ENCODE assay signal across 1 cellular context in the genomic region with DNA sequence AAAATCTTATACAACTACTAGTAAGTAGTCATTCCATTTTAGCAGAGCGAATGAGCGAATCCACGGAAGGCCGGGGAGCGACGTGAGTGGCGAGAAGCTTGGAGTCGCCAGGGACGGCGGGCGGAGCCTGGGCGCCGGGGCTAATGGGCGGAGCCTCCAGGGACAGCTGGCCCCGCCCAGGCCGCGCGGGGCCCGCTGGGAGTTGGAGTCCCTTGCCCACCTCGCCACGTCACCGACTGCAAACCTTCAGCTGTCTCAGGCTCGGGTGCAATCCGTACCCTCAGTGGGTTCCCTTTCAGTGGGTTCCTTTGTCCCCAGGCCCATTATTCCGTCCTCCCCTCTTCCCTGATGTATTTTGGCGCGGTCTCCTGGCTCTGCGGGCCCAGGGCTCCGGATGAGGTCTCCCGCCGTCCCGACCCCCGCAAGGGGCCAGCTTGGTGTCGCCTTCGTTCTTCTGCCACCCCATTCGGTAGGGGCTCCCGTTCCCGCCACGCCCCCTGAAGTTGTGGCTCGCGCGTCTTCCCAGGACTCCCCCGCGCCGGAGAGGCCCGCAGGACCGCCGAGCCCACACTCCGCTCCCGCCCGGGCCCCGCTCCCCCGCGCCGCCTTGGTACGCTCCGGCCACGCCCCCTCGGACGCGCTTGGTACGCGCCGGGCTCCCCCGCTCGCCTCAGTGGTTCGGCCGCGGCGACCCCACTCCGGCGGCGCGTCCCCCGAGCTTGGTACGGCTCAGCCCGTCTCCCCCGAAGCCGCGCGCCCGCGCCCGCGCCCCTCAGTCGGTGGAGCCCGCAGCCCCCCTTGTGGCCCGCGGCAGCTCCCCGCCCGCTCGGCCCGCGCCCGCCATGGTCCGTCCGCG.
TF ChIP-seq lines count a peak whose summit lies in the region.

A gene (plus strand): TSS at position 673 of the 856 bp plus-strand sequence.

TF ChIP-seq in HEK293, 187 proteins besides CTCF, POLR2A, EP300 and RAD21 (continued from another document and continues in another):
- TF ChIP-seq, protein P1, sequence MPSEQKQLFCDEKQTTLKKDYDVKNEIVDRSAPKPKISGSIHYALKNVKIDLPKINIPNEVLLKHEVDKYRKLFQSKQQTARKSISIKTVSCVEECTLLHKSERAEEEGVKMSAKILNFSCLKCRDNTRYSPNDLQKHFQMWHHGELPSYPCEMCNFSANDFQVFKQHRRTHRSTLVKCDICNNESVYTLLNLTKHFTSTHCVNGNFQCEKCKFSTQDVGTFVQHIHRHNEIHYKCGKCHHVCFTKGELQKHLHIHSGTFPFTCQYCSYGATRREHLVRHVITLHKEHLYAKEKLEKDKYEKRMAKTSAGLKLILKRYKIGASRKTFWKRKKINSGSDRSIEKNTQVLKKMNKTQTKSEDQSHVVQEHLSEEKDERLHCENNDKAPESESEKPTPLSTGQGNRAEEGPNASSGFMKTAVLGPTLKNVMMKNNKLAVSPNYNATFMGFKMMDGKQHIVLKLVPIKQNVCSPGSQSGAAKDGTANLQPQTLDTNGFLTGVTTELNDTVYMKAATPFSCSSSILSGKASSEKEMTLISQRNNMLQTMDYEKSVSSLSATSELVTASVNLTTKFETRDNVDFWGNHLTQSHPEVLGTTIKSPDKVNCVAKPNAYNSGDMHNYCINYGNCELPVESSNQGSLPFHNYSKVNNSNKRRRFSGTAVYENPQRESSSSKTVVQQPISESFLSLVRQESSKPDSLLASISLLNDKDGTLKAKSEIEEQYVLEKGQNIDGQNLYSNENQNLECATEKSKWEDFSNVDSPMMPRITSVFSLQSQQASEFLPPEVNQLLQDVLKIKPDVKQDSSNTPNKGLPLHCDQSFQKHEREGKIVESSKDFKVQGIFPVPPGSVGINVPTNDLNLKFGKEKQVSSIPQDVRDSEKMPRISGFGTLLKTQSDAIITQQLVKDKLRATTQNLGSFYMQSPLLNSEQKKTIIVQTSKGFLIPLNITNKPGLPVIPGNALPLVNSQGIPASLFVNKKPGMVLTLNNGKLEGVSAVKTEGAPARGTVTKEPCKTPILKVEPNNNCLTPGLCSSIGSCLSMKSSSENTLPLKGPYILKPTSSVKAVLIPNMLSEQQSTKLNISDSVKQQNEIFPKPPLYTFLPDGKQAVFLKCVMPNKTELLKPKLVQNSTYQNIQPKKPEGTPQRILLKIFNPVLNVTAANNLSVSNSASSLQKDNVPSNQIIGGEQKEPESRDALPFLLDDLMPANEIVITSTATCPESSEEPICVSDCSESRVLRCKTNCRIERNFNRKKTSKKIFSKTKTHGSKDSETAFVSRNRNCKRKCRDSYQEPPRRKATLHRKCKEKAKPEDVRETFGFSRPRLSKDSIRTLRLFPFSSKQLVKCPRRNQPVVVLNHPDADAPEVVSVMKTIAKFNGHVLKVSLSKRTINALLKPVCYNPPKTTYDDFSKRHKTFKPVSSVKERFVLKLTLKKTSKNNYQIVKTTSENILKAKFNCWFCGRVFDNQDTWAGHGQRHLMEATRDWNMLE (tag by site-specific recombination; conservative IDR thresholded peaks at IDR 0.05; ENCODE audit: low read depth), result no peak
- TF ChIP-seq ZNF37A (tag by site-specific recombination; IDR thresholded peaks at IDR 0.05), result no peak
- TF ChIP-seq, protein P2, sequence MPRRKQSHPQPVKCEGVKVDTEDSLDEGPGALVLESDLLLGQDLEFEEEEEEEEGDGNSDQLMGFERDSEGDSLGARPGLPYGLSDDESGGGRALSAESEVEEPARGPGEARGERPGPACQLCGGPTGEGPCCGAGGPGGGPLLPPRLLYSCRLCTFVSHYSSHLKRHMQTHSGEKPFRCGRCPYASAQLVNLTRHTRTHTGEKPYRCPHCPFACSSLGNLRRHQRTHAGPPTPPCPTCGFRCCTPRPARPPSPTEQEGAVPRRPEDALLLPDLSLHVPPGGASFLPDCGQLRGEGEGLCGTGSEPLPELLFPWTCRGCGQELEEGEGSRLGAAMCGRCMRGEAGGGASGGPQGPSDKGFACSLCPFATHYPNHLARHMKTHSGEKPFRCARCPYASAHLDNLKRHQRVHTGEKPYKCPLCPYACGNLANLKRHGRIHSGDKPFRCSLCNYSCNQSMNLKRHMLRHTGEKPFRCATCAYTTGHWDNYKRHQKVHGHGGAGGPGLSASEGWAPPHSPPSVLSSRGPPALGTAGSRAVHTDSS (tag by site-specific recombination; IDR thresholded peaks at IDR 0.05), result peak; percentile 41; the same call in 1 of the 2 replicates
- TF ChIP-seq GLI4 (tag by site-specific recombination; IDR thresholded peaks at IDR 0.05), result peak; percentile 79; the same call in 1 of the 2 replicates
- no peak for TF ChIP-seq ZNF664 (tag by site-specific recombination; IDR thresholded peaks at IDR 0.05)
- TF ChIP-seq, protein P3, sequence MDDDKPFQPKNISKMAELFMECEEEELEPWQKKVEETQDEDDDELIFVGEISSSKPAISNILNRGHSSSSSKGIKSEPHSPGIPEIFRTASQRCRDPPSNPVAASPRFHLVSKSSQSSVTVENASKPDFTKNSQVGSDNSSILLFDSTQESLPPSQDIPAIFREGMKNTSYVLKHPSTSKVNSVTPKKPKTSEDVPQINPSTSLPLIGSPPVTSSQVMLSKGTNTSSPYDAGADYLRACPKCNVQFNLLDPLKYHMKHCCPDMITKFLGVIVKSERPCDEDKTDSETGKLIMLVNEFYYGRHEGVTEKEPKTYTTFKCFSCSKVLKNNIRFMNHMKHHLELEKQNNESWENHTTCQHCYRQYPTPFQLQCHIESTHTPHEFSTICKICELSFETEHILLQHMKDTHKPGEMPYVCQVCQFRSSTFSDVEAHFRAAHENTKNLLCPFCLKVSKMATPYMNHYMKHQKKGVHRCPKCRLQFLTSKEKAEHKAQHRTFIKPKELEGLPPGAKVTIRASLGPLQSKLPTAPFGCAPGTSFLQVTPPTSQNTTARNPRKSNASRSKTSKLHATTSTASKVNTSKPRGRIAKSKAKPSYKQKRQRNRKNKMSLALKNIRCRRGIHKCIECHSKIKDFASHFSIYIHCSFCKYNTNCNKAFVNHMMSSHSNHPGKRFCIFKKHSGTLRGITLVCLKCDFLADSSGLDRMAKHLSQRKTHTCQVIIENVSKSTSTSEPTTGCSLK (tag by site-specific recombination; IDR thresholded peaks at IDR 0.05), result no peak
- TF ChIP-seq ZNF121 (tag by site-specific recombination; IDR thresholded peaks at IDR 0.05), result 0 out of 2 replicates have a peak, but pooled peaks have one; percentile 24
- TF ChIP-seq, protein P4, sequence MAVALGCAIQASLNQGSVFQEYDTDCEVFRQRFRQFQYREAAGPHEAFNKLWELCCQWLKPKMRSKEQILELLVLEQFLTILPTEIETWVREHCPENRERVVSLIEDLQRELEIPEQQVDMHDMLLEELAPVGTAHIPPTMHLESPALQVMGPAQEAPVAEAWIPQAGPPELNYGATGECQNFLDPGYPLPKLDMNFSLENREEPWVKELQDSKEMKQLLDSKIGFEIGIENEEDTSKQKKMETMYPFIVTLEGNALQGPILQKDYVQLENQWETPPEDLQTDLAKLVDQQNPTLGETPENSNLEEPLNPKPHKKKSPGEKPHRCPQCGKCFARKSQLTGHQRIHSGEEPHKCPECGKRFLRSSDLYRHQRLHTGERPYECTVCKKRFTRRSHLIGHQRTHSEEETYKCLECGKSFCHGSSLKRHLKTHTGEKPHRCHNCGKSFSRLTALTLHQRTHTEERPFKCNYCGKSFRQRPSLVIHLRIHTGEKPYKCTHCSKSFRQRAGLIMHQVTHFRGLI (tag by site-specific recombination; IDR thresholded peaks at IDR 0.05), result peak; percentile 70
- no peak for TF ChIP-seq ZNF792 (tag by site-specific recombination; IDR thresholded peaks at IDR 0.05)
- TF ChIP-seq ZBTB7A (tag by site-specific recombination; IDR thresholded peaks at IDR 0.05; ENCODE audit: low read depth), result peak; percentile 99
- TF ChIP-seq KLF1 (tag by site-specific recombination; IDR thresholded peaks at IDR 0.05), result 0 out of 2 replicates have a peak, but pooled peaks have one; percentile 70
- TF ChIP-seq MEIS1 (CRISPR knock-in tag; IDR thresholded peaks at IDR 0.05; ENCODE audit: borderline replicate concordance), result no peak
- TF ChIP-seq ZNF521 (tag by site-specific recombination; IDR thresholded peaks at IDR 0.05), result no peak
- TF ChIP-seq, protein P5, sequence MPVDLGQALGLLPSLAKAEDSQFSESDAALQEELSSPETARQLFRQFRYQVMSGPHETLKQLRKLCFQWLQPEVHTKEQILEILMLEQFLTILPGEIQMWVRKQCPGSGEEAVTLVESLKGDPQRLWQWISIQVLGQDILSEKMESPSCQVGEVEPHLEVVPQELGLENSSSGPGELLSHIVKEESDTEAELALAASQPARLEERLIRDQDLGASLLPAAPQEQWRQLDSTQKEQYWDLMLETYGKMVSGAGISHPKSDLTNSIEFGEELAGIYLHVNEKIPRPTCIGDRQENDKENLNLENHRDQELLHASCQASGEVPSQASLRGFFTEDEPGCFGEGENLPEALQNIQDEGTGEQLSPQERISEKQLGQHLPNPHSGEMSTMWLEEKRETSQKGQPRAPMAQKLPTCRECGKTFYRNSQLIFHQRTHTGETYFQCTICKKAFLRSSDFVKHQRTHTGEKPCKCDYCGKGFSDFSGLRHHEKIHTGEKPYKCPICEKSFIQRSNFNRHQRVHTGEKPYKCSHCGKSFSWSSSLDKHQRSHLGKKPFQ (tag by site-specific recombination; IDR thresholded peaks at IDR 0.05), result no peak
- peak; percentile 96 for TF ChIP-seq ZBTB48 (tag by site-specific recombination; IDR thresholded peaks at IDR 0.05)
- TF ChIP-seq SCRT1 (tag by site-specific recombination; IDR thresholded peaks at IDR 0.05; ENCODE audit: borderline replicate concordance), result no peak
- TF ChIP-seq ZNF223 (tag by site-specific recombination; IDR thresholded peaks at IDR 0.05), result no peak
- TF ChIP-seq, protein P6, sequence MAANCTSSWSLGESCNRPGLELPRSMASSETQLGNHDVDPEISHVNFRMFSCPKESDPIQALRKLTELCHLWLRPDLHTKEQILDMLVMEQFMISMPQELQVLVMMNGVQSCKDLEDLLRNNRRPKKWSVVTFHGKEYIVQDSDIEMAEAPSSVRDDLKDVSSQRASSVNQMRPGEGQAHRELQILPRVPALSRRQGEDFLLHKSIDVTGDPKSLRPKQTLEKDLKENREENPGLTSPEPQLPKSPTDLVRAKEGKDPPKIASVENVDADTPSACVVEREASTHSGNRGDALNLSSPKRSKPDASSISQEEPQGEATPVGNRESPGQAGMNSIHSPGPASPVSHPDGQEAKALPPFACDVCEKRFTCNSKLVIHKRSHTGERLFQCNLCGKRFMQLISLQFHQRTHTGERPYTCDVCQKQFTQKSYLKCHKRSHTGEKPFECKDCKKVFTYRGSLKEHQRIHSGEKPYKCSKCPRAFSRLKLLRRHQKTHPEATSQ (tag by site-specific recombination; IDR thresholded peaks at IDR 0.05), result 0 out of 2 replicates have a peak, but pooled peaks have one; percentile 74
- no peak for TF ChIP-seq HOXA7 (CRISPR knock-in tag; IDR thresholded peaks at IDR 0.05; ENCODE audit: borderline replicate concordance)
- no peak for TF ChIP-seq ZNF404 (tag by site-specific recombination; IDR thresholded peaks at IDR 0.05)
- TF ChIP-seq, protein P7, sequence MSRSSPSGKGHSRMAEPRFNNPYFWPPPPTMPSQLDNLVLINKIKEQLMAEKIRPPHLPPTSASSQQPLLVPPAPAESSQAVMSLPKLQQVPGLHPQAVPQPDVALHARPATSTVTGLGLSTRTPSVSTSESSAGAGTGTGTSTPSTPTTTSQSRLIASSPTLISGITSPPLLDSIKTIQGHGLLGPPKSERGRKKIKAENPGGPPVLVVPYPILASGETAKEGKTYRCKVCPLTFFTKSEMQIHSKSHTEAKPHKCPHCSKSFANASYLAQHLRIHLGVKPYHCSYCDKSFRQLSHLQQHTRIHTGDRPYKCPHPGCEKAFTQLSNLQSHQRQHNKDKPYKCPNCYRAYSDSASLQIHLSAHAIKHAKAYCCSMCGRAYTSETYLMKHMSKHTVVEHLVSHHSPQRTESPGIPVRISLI (tag by site-specific recombination; IDR thresholded peaks at IDR 0.05), result no peak
- TF ChIP-seq YY2 (tag by site-specific recombination; IDR thresholded peaks at IDR 0.05), result peak; percentile 46; the same call in 1 of the 2 replicates
- peak; percentile 94 for TF ChIP-seq GLIS1 (tag by site-specific recombination; IDR thresholded peaks at IDR 0.05)
- TF ChIP-seq SALL2 (tag by site-specific recombination; IDR thresholded peaks at IDR 0.05; ENCODE audit: borderline replicate concordance), result no peak
- TF ChIP-seq ZNF701 (tag by site-specific recombination; IDR thresholded peaks at IDR 0.05), result no peak
- TF ChIP-seq ZNF544 (tag by site-specific recombination; IDR thresholded peaks at IDR 0.05), result no peak
- TF ChIP-seq ZNF621 (tag by site-specific recombination; IDR thresholded peaks at IDR 0.05), result no peak
- peak; percentile 52 for TF ChIP-seq SP2 (tag by site-specific recombination; IDR thresholded peaks at IDR 0.05)
- peak; percentile 76; the same call in 1 of the 2 replicates for TF ChIP-seq ZFP37 (tag by site-specific recombination; IDR thresholded peaks at IDR 0.05)
- no peak for TF ChIP-seq HOXC10 (CRISPR knock-in tag; IDR thresholded peaks at IDR 0.05)
- TF ChIP-seq ZNF292 (tag by site-specific recombination; IDR thresholded peaks at IDR 0.05; ENCODE audit: borderline replicate concordance, low read depth), result no peak
- no peak; the same call in 1 of the 2 replicates for TF ChIP-seq ZNF341 (tag by site-specific recombination; IDR thresholded peaks at IDR 0.05; ENCODE audit: low read depth)
- TF ChIP-seq, protein P8, sequence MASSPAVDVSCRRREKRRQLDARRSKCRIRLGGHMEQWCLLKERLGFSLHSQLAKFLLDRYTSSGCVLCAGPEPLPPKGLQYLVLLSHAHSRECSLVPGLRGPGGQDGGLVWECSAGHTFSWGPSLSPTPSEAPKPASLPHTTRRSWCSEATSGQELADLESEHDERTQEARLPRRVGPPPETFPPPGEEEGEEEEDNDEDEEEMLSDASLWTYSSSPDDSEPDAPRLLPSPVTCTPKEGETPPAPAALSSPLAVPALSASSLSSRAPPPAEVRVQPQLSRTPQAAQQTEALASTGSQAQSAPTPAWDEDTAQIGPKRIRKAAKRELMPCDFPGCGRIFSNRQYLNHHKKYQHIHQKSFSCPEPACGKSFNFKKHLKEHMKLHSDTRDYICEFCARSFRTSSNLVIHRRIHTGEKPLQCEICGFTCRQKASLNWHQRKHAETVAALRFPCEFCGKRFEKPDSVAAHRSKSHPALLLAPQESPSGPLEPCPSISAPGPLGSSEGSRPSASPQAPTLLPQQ (tag by site-specific recombination; IDR thresholded peaks at IDR 0.05), result peak; percentile 93
- TF ChIP-seq, protein P9, sequence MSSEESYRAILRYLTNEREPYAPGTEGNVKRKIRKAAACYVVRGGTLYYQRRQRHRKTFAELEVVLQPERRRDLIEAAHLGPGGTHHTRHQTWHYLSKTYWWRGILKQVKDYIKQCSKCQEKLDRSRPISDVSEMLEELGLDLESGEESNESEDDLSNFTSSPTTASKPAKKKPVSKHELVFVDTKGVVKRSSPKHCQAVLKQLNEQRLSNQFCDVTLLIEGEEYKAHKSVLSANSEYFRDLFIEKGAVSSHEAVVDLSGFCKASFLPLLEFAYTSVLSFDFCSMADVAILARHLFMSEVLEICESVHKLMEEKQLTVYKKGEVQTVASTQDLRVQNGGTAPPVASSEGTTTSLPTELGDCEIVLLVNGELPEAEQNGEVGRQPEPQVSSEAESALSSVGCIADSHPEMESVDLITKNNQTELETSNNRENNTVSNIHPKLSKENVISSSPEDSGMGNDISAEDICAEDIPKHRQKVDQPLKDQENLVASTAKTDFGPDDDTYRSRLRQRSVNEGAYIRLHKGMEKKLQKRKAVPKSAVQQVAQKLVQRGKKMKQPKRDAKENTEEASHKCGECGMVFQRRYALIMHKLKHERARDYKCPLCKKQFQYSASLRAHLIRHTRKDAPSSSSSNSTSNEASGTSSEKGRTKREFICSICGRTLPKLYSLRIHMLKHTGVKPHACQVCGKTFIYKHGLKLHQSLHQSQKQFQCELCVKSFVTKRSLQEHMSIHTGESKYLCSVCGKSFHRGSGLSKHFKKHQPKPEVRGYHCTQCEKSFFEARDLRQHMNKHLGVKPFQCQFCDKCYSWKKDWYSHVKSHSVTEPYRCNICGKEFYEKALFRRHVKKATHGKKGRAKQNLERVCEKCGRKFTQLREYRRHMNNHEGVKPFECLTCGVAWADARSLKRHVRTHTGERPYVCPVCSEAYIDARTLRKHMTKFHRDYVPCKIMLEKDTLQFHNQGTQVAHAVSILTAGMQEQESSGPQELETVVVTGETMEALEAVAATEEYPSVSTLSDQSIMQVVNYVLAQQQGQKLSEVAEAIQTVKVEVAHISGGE (tag by site-specific recombination; conservative IDR thresholded peaks at IDR 0.05; ENCODE audit: low read depth), result peak; percentile 84
